Comparison of ENCODE assay signal across 8 cellular contexts in the genomic region with DNA sequence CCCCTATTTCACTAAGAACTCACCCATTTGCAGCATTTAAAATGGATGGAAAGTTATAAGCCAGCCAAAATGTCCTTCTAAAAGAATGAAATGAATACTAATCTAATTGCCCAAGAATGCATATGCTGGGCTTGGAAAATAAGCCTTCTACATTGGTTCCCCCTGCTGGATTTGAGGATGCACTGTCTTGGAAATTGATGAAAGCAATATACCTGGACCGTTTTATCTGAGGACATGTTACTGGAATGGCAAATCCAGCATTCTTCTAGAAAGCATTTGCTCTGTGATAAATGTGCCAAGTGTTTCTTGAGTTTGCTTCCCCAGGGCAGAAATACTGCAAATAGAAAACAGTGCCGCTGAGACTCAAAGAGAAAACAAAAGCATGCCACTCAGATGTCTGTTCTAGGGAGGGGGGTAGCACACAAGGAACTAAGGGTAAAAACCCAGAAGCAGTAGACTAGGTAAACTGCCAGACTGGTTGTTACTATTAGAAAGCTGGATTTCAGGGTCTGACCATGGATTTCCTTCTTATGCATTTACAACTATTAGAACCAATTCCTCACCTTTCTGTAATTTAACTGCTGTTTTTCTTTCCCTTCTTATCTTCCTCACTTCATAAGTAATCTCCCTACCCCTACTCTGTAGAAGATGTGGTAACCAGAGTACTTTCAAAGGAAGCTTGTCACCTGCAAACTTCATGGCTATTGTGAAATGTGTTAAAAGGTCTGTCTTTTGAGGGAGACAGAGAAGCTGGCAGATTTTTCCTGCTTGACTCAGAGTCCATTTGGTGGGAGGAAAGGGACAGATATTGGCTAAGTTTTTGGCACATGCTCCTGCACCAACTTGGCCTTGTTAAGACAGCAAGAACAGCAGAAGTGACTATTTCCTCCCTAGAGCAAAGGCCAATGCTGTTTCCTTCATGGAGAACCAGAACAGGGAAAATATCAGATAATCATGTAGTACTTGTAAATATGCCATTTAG.
DNase-seq lines count a peak whose midpoint lies in the region; ATAC-seq lines count a peak whose summit lies in the region.

No MANE protein-coding gene starts in this region.

- H3K4me3 ChIP-seq in SJSA1, result no peak overlapping the region

- CTCF ChIA-PET in activated naive CD4-positive, alpha-beta T cell treated with anti-CD3 and anti-CD28 coated beads for 36 hours (lab: Charles Lee), result no interaction called here

- peak; percentile 46 to 63 for ATAC-seq in stimulated activated naive B cell treated with anti-CD40 and anti-IgM and Interleukin-4, amounts not matched to agents 10 μg/mL and 1 μg/mL and 100 μg/mL, for 72 hours (replicated peaks)
- ATAC-seq in GM21576 (IDR thresholded peaks at IDR 0.05; ENCODE audit: unreplicated experiment), result no peak
- ATAC-seq in HG02571 (IDR thresholded peaks at IDR 0.05; ENCODE audit: unreplicated experiment), result no peak

- no peak overlapping the region for H3K27ac Mint-ChIP-seq in stimulated activated naive B cell treated with anti-CD40 and anti-IgM and Interleukin-4, amounts not matched to agents 10 μg/mL and 1 μg/mL and 100 μg/mL, for 72 hours
- H3K27ac Mint-ChIP-seq in activated naive CD4-positive, alpha-beta T cell treated with anti-CD3 and anti-CD28 coated beads for 36 hours, result no peak overlapping the region

- no peaks in the 10 kb centered on the region for H3K27me3 Mint-ChIP-seq in stimulated activated naive B cell treated with anti-CD40 and anti-IgM and Interleukin-4, amounts not matched to agents 10 μg/mL and 1 μg/mL and 100 μg/mL, for 72 hours
- H3K27me3 Mint-ChIP-seq in activated naive CD4-positive, alpha-beta T cell treated with anti-CD3 and anti-CD28 coated beads for 36 hours (ENCODE audit: low read depth), result peaks cover 3% of the 10 kb centered on the region

- H3K9me3 ChIP-seq in SJSA1 (replicated peaks), result no peaks in the 10 kb centered on the region

- DNase-seq in AG20443 (ENCODE audit: low spot score), result peak; percentile 44
- peak; percentile 39 for DNase-seq in HuH-7 (ENCODE audit: low spot score)
- peak in 1 of 2 experiments; percentile 55 for DNase-seq in SJSA1 (ENCODE audit: low read depth in 1 of 2, low spot score in 2 of 2)
- peak; percentile 23 for DNase-seq in glomerular endothelial cell (ENCODE audit: extremely low read depth, low read depth, low spot score)
- DNase-seq in stimulated activated naive B cell treated with anti-CD40 and anti-IgM and Interleukin-4, amounts not matched to agents 10 μg/mL and 1 μg/mL and 100 μg/mL, for 72 hours, result no peak
- no peak for DNase-seq in activated naive CD4-positive, alpha-beta T cell treated with anti-CD3 and anti-CD28 coated beads for 36 hours

- H3K4me1 Mint-ChIP-seq in stimulated activated naive B cell treated with anti-CD40 and anti-IgM and Interleukin-4, amounts not matched to agents 10 μg/mL and 1 μg/mL and 100 μg/mL, for 72 hours, result peaks cover 38 to 82% of the 10 kb centered on the region in 2 donors
- H3K4me1 Mint-ChIP-seq in activated naive CD4-positive, alpha-beta T cell treated with anti-CD3 and anti-CD28 coated beads for 36 hours (ENCODE audit: low read depth), result no peaks in the 10 kb centered on the region

- H3K4me1 ChIP-seq in SJSA1 (replicated peaks), result peaks cover 29% of the 10 kb centered on the region

- H3K27ac ChIP-seq in SJSA1, result 0 out of 2 replicates have a peak overlapping the region, but pooled peaks have one; percentile 29

- intact Hi-C loops in activated naive CD4-positive, alpha-beta T cell treated with anti-CD3 and anti-CD28 coated beads for 36 hours (cut with micrococcal nuclease), result no loop called here

- no peak overlapping the region for H3K4me3 Mint-ChIP-seq in stimulated activated naive B cell treated with anti-CD40 and anti-IgM and Interleukin-4, amounts not matched to agents 10 μg/mL and 1 μg/mL and 100 μg/mL, for 72 hours
- no peak overlapping the region for H3K4me3 Mint-ChIP-seq in activated naive CD4-positive, alpha-beta T cell treated with anti-CD3 and anti-CD28 coated beads for 36 hours

- no peaks in the 10 kb centered on the region for H3K36me3 ChIP-seq in SJSA1

- peaks cover 57 to 74% of the 10 kb centered on the region in 2 donors for H3K36me3 Mint-ChIP-seq in stimulated activated naive B cell treated with anti-CD40 and anti-IgM and Interleukin-4, amounts not matched to agents 10 μg/mL and 1 μg/mL and 100 μg/mL, for 72 hours
- no peaks in the 10 kb centered on the region for H3K36me3 Mint-ChIP-seq in activated naive CD4-positive, alpha-beta T cell treated with anti-CD3 and anti-CD28 coated beads for 36 hours (ENCODE audit: low read depth)

- no peaks in the 10 kb centered on the region for H3K27me3 ChIP-seq in SJSA1 (replicated peaks)

- H3K9me3 Mint-ChIP-seq in stimulated activated naive B cell treated with anti-CD40 and anti-IgM and Interleukin-4, amounts not matched to agents 10 μg/mL and 1 μg/mL and 100 μg/mL, for 72 hours, result peaks cover 9 to 12% of the 10 kb centered on the region in 2 donors
- peaks cover 2% of the 10 kb centered on the region for H3K9me3 Mint-ChIP-seq in activated naive CD4-positive, alpha-beta T cell treated with anti-CD3 and anti-CD28 coated beads for 36 hours

Comparison
In these comparisons a context has a peak if more than half of its experiments do, and no peak if none do; other contexts are left out.
1. DNase-seq: peak in AG20443 (single experiment), HuH-7 (single experiment) and glomerular endothelial cell (single experiment); none in stimulated activated naive B cell treated with anti-CD40 and anti-IgM and Interleukin-4, amounts not matched to agents 10 μg/mL and 1 μg/mL and 100 μg/mL, for 72 hours (single experiment) and activated naive CD4-positive, alpha-beta T cell treated with anti-CD3 and anti-CD28 coated beads for 36 hours (single experiment).
2. ATAC-seq: peak in stimulated activated naive B cell treated with anti-CD40 and anti-IgM and Interleukin-4, amounts not matched to agents 10 μg/mL and 1 μg/mL and 100 μg/mL, for 72 hours (2 of 2); none in GM21576 (single experiment) and HG02571 (single experiment).